In the genomic region with DNA sequence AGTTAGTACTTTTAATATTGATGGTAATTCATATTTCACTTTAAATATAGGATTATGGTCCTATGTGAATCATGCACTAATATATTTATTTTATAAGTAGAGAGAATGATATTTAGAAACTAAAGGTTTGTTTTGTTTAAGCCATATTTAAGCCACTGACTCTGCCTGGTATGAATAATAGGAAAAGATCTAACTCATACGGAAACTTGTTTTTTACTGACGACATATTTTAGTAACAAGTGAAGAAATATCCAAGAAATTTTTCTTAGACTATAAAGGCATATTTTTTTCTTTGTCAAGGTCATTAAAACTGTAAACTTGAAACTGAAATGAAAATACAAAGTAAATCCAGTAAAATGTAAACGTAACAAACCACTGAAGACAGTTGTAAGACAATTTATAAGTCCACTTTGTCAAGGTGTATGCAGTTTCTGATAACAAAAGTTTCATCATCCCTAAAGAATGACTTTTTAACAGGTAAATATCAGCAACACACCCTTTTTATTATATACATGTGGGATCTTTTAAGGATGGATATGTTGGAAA, we compare ENCODE assay signal across 21 cellular contexts.
DNase-seq lines count a peak whose midpoint lies in the region; ATAC-seq, FAIRE-seq and TF ChIP-seq lines count a peak whose summit lies in the region.
"Had no signal": no experiment of that assay in that cellular context is flagged by ENCODE, and none has a peak within 500 bp of the region (broad histone marks: within the 10 kb centered on the region; RNA-seq: fewer than 3 reads in every experiment).

No MANE protein-coding gene starts in this region.

- H3K36me3 Mint-ChIP-seq in CD8-positive, alpha-beta T cell: peaks cover 30% of the 10 kb centered on the region

- TF ChIP-seq CTCF in D721Med (IDR thresholded peaks at IDR 0.05; ENCODE audit: insufficient read depth, missing control alignments): no peak
- no peak for TF ChIP-seq CTCF in CD8-positive, alpha-beta T cell (IDR thresholded peaks at IDR 0.05)

- no peak overlapping the region for H3K4me3 Mint-ChIP-seq in CD8-positive, alpha-beta T cell

- no peaks in the 10 kb centered on the region for H3K9me3 ChIP-seq in CD8-positive, alpha-beta T cell (ENCODE audit: low read length)
- H3K9me3 ChIP-seq: esophagus squamous epithelium, SK-N-SH had no signal

- peak; percentile 38 for FAIRE-seq in D721Med (lab: Jason Lieb, UNC)
- FAIRE-seq: HepG2 had no signal

- no peak overlapping the region for H3K27ac ChIP-seq in CD8-positive, alpha-beta T cell (ENCODE audit: low read depth, low read length)
- H3K27ac ChIP-seq: esophagus squamous epithelium, VCaP had no signal

- peaks cover 4% of the 10 kb centered on the region for H3K4me1 Mint-ChIP-seq in CD8-positive, alpha-beta T cell (ENCODE audit: low read depth)

- intact Hi-C loops in CD8-positive, alpha-beta T cell (cut with DNase I, micrococcal nuclease): no loop called here

- no peak overlapping the region for H3K4me3 ChIP-seq in CD8-positive, alpha-beta T cell (ENCODE audit: low read depth, low read length)
- H3K4me3 ChIP-seq: esophagus squamous epithelium had no signal

- ATAC-seq in GM18868 (IDR thresholded peaks at IDR 0.05; ENCODE audit: unreplicated experiment) (peak; percentile 57), HG02623 (IDR thresholded peaks at IDR 0.05; ENCODE audit: unreplicated experiment) (peak; percentile 47), HG03432 (IDR thresholded peaks at IDR 0.05; ENCODE audit: unreplicated experiment) (peak; percentile 45)
- no peak for ATAC-seq in CD8-positive, alpha-beta T cell
- ATAC-seq: HepG2, left colon had no signal

- CTCF ChIA-PET in CD8-positive, alpha-beta T cell (lab: Charles Lee): no interaction called here

- H3K9me3 Mint-ChIP-seq in CD8-positive, alpha-beta T cell: no peaks in the 10 kb centered on the region

- H3K27me3 Mint-ChIP-seq in CD8-positive, alpha-beta T cell (ENCODE audit: low read depth): no peaks in the 10 kb centered on the region

- POLR2A ChIA-PET in CD8-positive, alpha-beta T cell (lab: Charles Lee): no interaction called here

- no peaks in the 10 kb centered on the region for H3K36me3 ChIP-seq in CD8-positive, alpha-beta T cell (ENCODE audit: insufficient read depth, low read length)

- H3K4me1 ChIP-seq in CD8-positive, alpha-beta T cell (ENCODE audit: insufficient read depth, low read length): no peaks in the 10 kb centered on the region
- H3K4me1 ChIP-seq: esophagus squamous epithelium had no signal

- no peak for DNase-seq in D721Med (ENCODE audit: insufficient read length, low spot score)
- no peak for DNase-seq in AG20443 (ENCODE audit: low spot score)
- DNase-seq in CD8-positive, alpha-beta T cell: no peak
- DNase-seq in NCI-H226: no peak
- no peak for DNase-seq in activated effector memory CD4-positive, alpha-beta T cell treated with Interleukin-2 at 50 U/mL for 16 hours
- DNase-seq: activated T-cell treated with anti-CD3 and anti-CD28 coated beads, Interleukin-2, amount 50 U/mL, for 1 hour; aorta; DMS153; esophagus squamous epithelium; hippocampal formation; left colon; NCI-H1092 treated with DMSO at 0.1 percent for 48 hours; NCI-H345; SK-N-SH; stimulated activated CD4-positive, alpha-beta T cell treated with anti-CD3 and anti-CD28 coated beads, Interleukin-1b, Interleukin-23, amount 100 ng/mL, for 48 hours; stimulated activated CD8-positive, alpha-beta memory T cell treated with anti-CD3 and anti-CD28 coated beads, Interleukin-4, amount 100 ng/mL, for 48 hours had no signal

- H3K27me3 ChIP-seq in CD8-positive, alpha-beta T cell (ENCODE audit: insufficient read depth, low read length): no peaks in the 10 kb centered on the region
- H3K27me3 ChIP-seq: esophagus squamous epithelium had no signal

- no peak overlapping the region for H3K27ac Mint-ChIP-seq in CD8-positive, alpha-beta T cell
